In the genomic region with DNA sequence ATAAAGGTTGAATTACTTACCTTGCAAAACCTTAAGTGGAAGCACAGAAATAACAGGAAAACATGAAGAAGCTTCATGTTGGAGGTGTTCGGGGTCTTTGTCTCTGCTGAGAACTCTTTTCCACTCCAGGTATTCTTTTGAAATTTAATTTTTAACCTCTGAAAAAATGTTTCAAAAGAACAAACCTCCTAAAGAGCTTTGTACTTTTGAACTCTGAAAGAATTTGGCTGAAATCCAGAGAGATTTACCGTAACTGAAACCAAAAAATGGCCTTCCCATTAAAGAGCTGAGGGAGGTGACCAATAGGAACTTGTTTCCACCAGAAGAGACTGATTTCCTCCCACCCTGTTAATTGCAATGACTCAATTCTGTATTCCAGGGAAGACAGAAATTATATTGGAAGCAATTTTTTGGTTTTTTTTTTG, we compare ENCODE assay signal across 10 cellular contexts. TPM values are rescaled to one million over a fixed set of nuclear protein-coding genes. Genes with fewer than 3 reads are reported as not detected.
DNase-seq lines count a peak whose midpoint lies in the region; ATAC-seq and TF ChIP-seq lines count a peak whose summit lies in the region.
"Had no signal": no experiment of that assay in that cellular context is flagged by ENCODE, and none has a peak within 500 bp of the region (broad histone marks: within the 10 kb centered on the region; RNA-seq: fewer than 3 reads in every experiment).

TSS of gene CFI (minus strand) at position 105 of the 425 bp plus-strand sequence. CDS start at position 77, 28 bp downstream.

- H3K4me3 ChIP-seq in fibroblast of pulmonary artery (replicated peaks; ENCODE audit: low read depth, low read length) (peak within 1 kb of the TSS; percentile 50), osteoblast (ENCODE audit: insufficient read depth, low read length) (no peak within 1 kb of the TSS)
- no peak within 1 kb of the TSS for H3K4me3 ChIP-seq in CD4-positive, alpha-beta memory T cell (ENCODE audit: low read length in 2 of 2)

- H3K36me3 ChIP-seq in osteoblast (ENCODE audit: insufficient read depth, low read length): no peaks in the 10 kb centered on the region
- H3K36me3 ChIP-seq in CD4-positive, alpha-beta memory T cell (ENCODE audit: insufficient read depth, low read length): no peaks in the 10 kb centered on the region

- H3K27me3 Mint-ChIP-seq in activated T-helper 1 cell treated with anti-CD3 and anti-CD28 coated beads, Interleukin-12 subunit alpha, Interleukin-12 subunit beta, Interleukin-2, Interleukin-4 antibody, amounts not matched to agents 30 ng/mL and 10 ng/mL and 1 ng/mL, durations not matched to agents 14 hours and 24 hours and 36 hours (ENCODE audit: insufficient read depth): peaks cover 8% of the 10 kb centered on the region
- H3K27me3 Mint-ChIP-seq in CD4-positive, alpha-beta memory T cell: peaks cover 0 to 1% of the 10 kb centered on the region in 2 donors

- no peaks in the 10 kb centered on the region for H4K20me1 ChIP-seq in osteoblast (ENCODE audit: insufficient read depth, low read length)

- no peak within 1 kb of the TSS for H3K27ac Mint-ChIP-seq in activated T-helper 1 cell treated with anti-CD3 and anti-CD28 coated beads, Interleukin-12 subunit alpha, Interleukin-12 subunit beta, Interleukin-2, Interleukin-4 antibody, amounts not matched to agents 30 ng/mL and 10 ng/mL and 1 ng/mL, durations not matched to agents 14 hours and 24 hours and 36 hours
- no peak within 1 kb of the TSS for H3K27ac Mint-ChIP-seq in CD4-positive, alpha-beta memory T cell
- H3K27ac Mint-ChIP-seq: activated naive CD4-positive, alpha-beta T cell treated with anti-CD3 and anti-CD28 coated beads, Interleukin-2, amount 10 ng/mL, durations not matched to agents 7 days and 5 days; memory B cell had no signal

- no peak within 1 kb of the TSS for H3K27ac ChIP-seq in osteoblast (ENCODE audit: low read depth, low read length)
- H3K27ac ChIP-seq in CD4-positive, alpha-beta memory T cell (ENCODE audit: low read depth, low read length): no peak within 1 kb of the TSS

- H3K4me1 Mint-ChIP-seq in activated T-helper 1 cell treated with anti-CD3 and anti-CD28 coated beads, Interleukin-12 subunit alpha, Interleukin-12 subunit beta, Interleukin-2, Interleukin-4 antibody, amounts not matched to agents 30 ng/mL and 10 ng/mL and 1 ng/mL, durations not matched to agents 14 hours and 24 hours and 36 hours (ENCODE audit: low read depth): no peaks in the 10 kb centered on the region
- H3K4me1 Mint-ChIP-seq in CD4-positive, alpha-beta memory T cell: no peaks in the 10 kb centered on the region
- H3K4me1 Mint-ChIP-seq: activated naive CD4-positive, alpha-beta T cell treated with anti-CD3 and anti-CD28 coated beads, Interleukin-2, amount 10 ng/mL, durations not matched to agents 7 days and 5 days; memory B cell had no signal

- intact Hi-C loops in activated T-helper 1 cell treated with anti-CD3 and anti-CD28 coated beads, Interleukin-12 subunit alpha, Interleukin-12 subunit beta, Interleukin-2, Interleukin-4 antibody, amounts not matched to agents 30 ng/mL and 10 ng/mL and 1 ng/mL, durations not matched to agents 14 hours and 24 hours and 36 hours (cut with micrococcal nuclease): no loop called here
- intact Hi-C loops in CD4-positive, alpha-beta memory T cell (cut with micrococcal nuclease): no loop called here

- H3K4me3 Mint-ChIP-seq in activated T-helper 1 cell treated with anti-CD3 and anti-CD28 coated beads, Interleukin-12 subunit alpha, Interleukin-12 subunit beta, Interleukin-2, Interleukin-4 antibody, amounts not matched to agents 30 ng/mL and 10 ng/mL and 1 ng/mL, durations not matched to agents 14 hours and 24 hours and 36 hours: no peak within 1 kb of the TSS
- H3K4me3 Mint-ChIP-seq in CD4-positive, alpha-beta memory T cell: no peak within 1 kb of the TSS
- H3K4me3 Mint-ChIP-seq: activated naive CD4-positive, alpha-beta T cell treated with anti-CD3 and anti-CD28 coated beads, Interleukin-2, amount 10 ng/mL, durations not matched to agents 7 days and 5 days; memory B cell had no signal

- TF ChIP-seq CTCF in AG09319 (IDR thresholded peaks at IDR 0.05; ENCODE audit: low read depth, low read length): no peak
- TF ChIP-seq CTCF in fibroblast of pulmonary artery (IDR thresholded peaks at IDR 0.05; ENCODE audit: low read length, missing control alignments): no peak
- TF ChIP-seq CTCF in osteoblast (IDR thresholded peaks at IDR 0.05; ENCODE audit: extremely low read depth, low read depth, low read length): no peak

- POLR2A ChIA-PET in CD4-positive, alpha-beta memory T cell (lab: Charles Lee; ENCODE audit: partially characterized antibody): no interaction called here

- peak within 1 kb of the TSS; percentile 42 for H2AFZ ChIP-seq in osteoblast (ENCODE audit: low read length)

- H3K27me3 ChIP-seq in osteoblast (ENCODE audit: insufficient read depth, low read length): no peaks in the 10 kb centered on the region
- H3K27me3 ChIP-seq in CD4-positive, alpha-beta memory T cell (ENCODE audit: insufficient read depth, low read length): no peaks in the 10 kb centered on the region

- peak within 1 kb of the TSS; percentile 18 for H3K4me2 ChIP-seq in osteoblast (ENCODE audit: insufficient read depth, low read length)

- H3K36me3 Mint-ChIP-seq in activated T-helper 1 cell treated with anti-CD3 and anti-CD28 coated beads, Interleukin-12 subunit alpha, Interleukin-12 subunit beta, Interleukin-2, Interleukin-4 antibody, amounts not matched to agents 30 ng/mL and 10 ng/mL and 1 ng/mL, durations not matched to agents 14 hours and 24 hours and 36 hours (ENCODE audit: low read depth): no peaks in the 10 kb centered on the region
- no peaks in the 10 kb centered on the region for H3K36me3 Mint-ChIP-seq in CD4-positive, alpha-beta memory T cell
- H3K36me3 Mint-ChIP-seq: activated naive CD4-positive, alpha-beta T cell treated with anti-CD3 and anti-CD28 coated beads, Interleukin-2, amount 10 ng/mL, durations not matched to agents 7 days and 5 days; memory B cell had no signal

- CTCF ChIA-PET in CD4-positive, alpha-beta memory T cell (lab: Charles Lee; ENCODE audit: partially characterized antibody): interaction anchor here (1.3 to 1.4 kb wide), 2 partner anchors 72 to 379 kb away, joined by 3 read pairs; partner anchors contain the start of gene PLA2G12A

- H3K9me3 ChIP-seq in osteoblast (ENCODE audit: low read depth, low read length): no peaks in the 10 kb centered on the region
- H3K9me3 ChIP-seq in CD4-positive, alpha-beta memory T cell (ENCODE audit: control insufficient read depth in 1 of 2, low read length in 2 of 2): no peaks in the 10 kb centered on the region

- H3K79me2 ChIP-seq in osteoblast (ENCODE audit: insufficient read depth, low read length): no peaks in the 10 kb centered on the region

- peak; percentile 50 for DNase-seq in AG09319 (ENCODE audit: extremely low read depth, low read depth)
- DNase-seq in OCI-M1 (lab: John Stamatoyannopoulos, UW): peak; percentile 43
- DNase-seq in fibroblast of pulmonary artery (ENCODE audit: low read depth): peak; percentile 83
- peak; percentile 63 for DNase-seq in osteoblast (ENCODE audit: insufficient read length, low spot score, missing footprints)
- DNase-seq in activated T-helper 1 cell treated with anti-CD3 and anti-CD28 coated beads, Interleukin-12 subunit alpha, Interleukin-12 subunit beta, Interleukin-2, Interleukin-4 antibody, amounts not matched to agents 30 ng/mL and 10 ng/mL and 1 ng/mL, durations not matched to agents 14 hours and 24 hours and 36 hours (ENCODE audit: low spot score): no peak
- DNase-seq in CD4-positive, alpha-beta memory T cell: no peak
- DNase-seq in activated CD4-positive, CD25-positive, alpha-beta regulatory T cell treated with anti-CD3 and anti-CD28 coated beads, Interleukin-2, amount 50 U/mL, for 72 hours: no peak
- DNase-seq: activated naive CD4-positive, alpha-beta T cell treated with anti-CD3 and anti-CD28 coated beads, Interleukin-2, amount 10 ng/mL, durations not matched to agents 7 days and 5 days had no signal

- peaks cover 4% of the 10 kb centered on the region for H3K4me1 ChIP-seq in osteoblast (ENCODE audit: insufficient read depth, low read length)
- H3K4me1 ChIP-seq in CD4-positive, alpha-beta memory T cell (ENCODE audit: insufficient read depth, low read length): no peaks in the 10 kb centered on the region

- no peaks in the 10 kb centered on the region for H3K9me3 Mint-ChIP-seq in activated T-helper 1 cell treated with anti-CD3 and anti-CD28 coated beads, Interleukin-12 subunit alpha, Interleukin-12 subunit beta, Interleukin-2, Interleukin-4 antibody, amounts not matched to agents 30 ng/mL and 10 ng/mL and 1 ng/mL, durations not matched to agents 14 hours and 24 hours and 36 hours
- H3K9me3 Mint-ChIP-seq in CD4-positive, alpha-beta memory T cell: peaks cover 0 to 9% (median 1%) of the 10 kb centered on the region in 8 donors

- no peak for ATAC-seq in HG03196 (IDR thresholded peaks at IDR 0.05; ENCODE audit: unreplicated experiment)

RNA-seq across cellular contexts. Expression of gene CFI, which starts in this region (rescaled TPM):
- 27.9 and 53.9 TPM in 2 replicates for total RNA-seq in osteoblast
- 0.10 TPM in 1 of 2 replicates, not detected in the other for total RNA-seq in activated T-helper 1 cell treated with anti-CD3 and anti-CD28 coated beads, Interleukin-12 subunit alpha, Interleukin-12 subunit beta, Interleukin-2, Interleukin-4 antibody, amounts not matched to agents 30 ng/mL and 10 ng/mL and 1 ng/mL, durations not matched to agents 14 hours and 24 hours and 36 hours
- total RNA-seq in CD4-positive, alpha-beta memory T cell: not detected
- polyA plus RNA-seq in CD4-positive, alpha-beta memory T cell: not detected

Comparison
In these comparisons a context has a peak if more than half of its experiments do, and no peak if none do; other contexts are left out.
1. RNA of gene CFI (total RNA-seq): 27.9 to 53.9 TPM in osteoblast; 0.10 TPM in activated T-helper 1 cell treated with anti-CD3 and anti-CD28 coated beads, Interleukin-12 subunit alpha, Interleukin-12 subunit beta, Interleukin-2, Interleukin-4 antibody, amounts not matched to agents 30 ng/mL and 10 ng/mL and 1 ng/mL, durations not matched to agents 14 hours and 24 hours and 36 hours and not detected in CD4-positive, alpha-beta memory T cell; every median in the first group is over 10 times any median in the second.
2. DNase-seq: peak in AG09319 (single experiment), OCI-M1 (single experiment), fibroblast of pulmonary artery (single experiment) and osteoblast (single experiment); none in activated T-helper 1 cell treated with anti-CD3 and anti-CD28 coated beads, Interleukin-12 subunit alpha, Interleukin-12 subunit beta, Interleukin-2, Interleukin-4 antibody, amounts not matched to agents 30 ng/mL and 10 ng/mL and 1 ng/mL, durations not matched to agents 14 hours and 24 hours and 36 hours (single experiment), CD4-positive, alpha-beta memory T cell (0 of 5) and activated CD4-positive, CD25-positive, alpha-beta regulatory T cell treated with anti-CD3 and anti-CD28 coated beads, Interleukin-2, amount 50 U/mL, for 72 hours (single experiment).